ENCODE assay signal across 1 cellular context in genomic region chr2:173965372-173966025, GRCh38.
TF ChIP-seq lines count a peak whose summit lies in the region.

SP3 (minus strand) TSS chr2:173965373; CDS start chr2:173965171, 202 bp downstream.

TF ChIP-seq in HepG2, 621 proteins besides CTCF, POLR2A, EP300 and RAD21 (continued from another document and continues in another):
- no peak for TF ChIP-seq FOXK2 (IDR thresholded peaks at IDR 0.05)
- no peak for TF ChIP-seq ZNF780A (CRISPR knock-in tag; IDR thresholded peaks at IDR 0.05)
- TF ChIP-seq ZKSCAN8 (CRISPR knock-in tag; IDR thresholded peaks at IDR 0.05; ENCODE audit: borderline replicate concordance) = peak; percentile 71
- TF ChIP-seq ZBTB42 (CRISPR knock-in tag; IDR thresholded peaks at IDR 0.05) = no peak; the same call in 1 of the 2 replicates
- peak; percentile 89 for TF ChIP-seq ZNF761 (CRISPR knock-in tag; conservative IDR thresholded peaks at IDR 0.05)
- no peak for TF ChIP-seq ZBTB34 (CRISPR knock-in tag; IDR thresholded peaks at IDR 0.05)
- TF ChIP-seq ZNF503 (CRISPR knock-in tag; IDR thresholded peaks at IDR 0.05) = no peak
- TF ChIP-seq HCFC1 (IDR thresholded peaks at IDR 0.05; ENCODE audit: low read depth, low read length) = peak; percentile 48
- TF ChIP-seq NFYB (CRISPR knock-in tag; IDR thresholded peaks at IDR 0.05) = peak; percentile 94
- peak; percentile 97 for TF ChIP-seq TAF1 (CRISPR knock-in tag; IDR thresholded peaks at IDR 0.05)
- TF ChIP-seq ELF1 (CRISPR knock-in tag; IDR thresholded peaks at IDR 0.05) = peak; percentile 95
- no peak for TF ChIP-seq BCLAF1 (IDR thresholded peaks at IDR 0.05)
- TF ChIP-seq ARHGAP35 (CRISPR knock-in tag; IDR thresholded peaks at IDR 0.05; ENCODE audit: borderline replicate concordance) = peak; percentile 95
- peak; percentile 99 for TF ChIP-seq PBX2 (CRISPR knock-in tag; IDR thresholded peaks at IDR 0.05)
- TF ChIP-seq KAT8 (CRISPR knock-in tag; IDR thresholded peaks at IDR 0.05) = peak; percentile 66
- TF ChIP-seq PCBP2 (optimal IDR thresholded peaks at IDR 0.05; ENCODE audit: low read depth, low read length, poor library complexity, severe bottlenecking) = no peak
- TF ChIP-seq AKAP8 (CRISPR knock-in tag; IDR thresholded peaks at IDR 0.05) = peak; percentile 76
- TF ChIP-seq ZMAT3 (CRISPR knock-in tag; conservative IDR thresholded peaks at IDR 0.05) = peak; percentile 81; the same call in 1 of the 2 replicates
- no peak for TF ChIP-seq ZNF513 (CRISPR knock-in tag; conservative IDR thresholded peaks at IDR 0.05)
- no peak for TF ChIP-seq HNF1A (IDR thresholded peaks at IDR 0.05; ENCODE audit: low read depth)
- peak; percentile 74; the same call in 1 of the 2 replicates for TF ChIP-seq HNF1A (CRISPR knock-in tag; IDR thresholded peaks at IDR 0.05; ENCODE audit: borderline replicate concordance)
- TF ChIP-seq PAXIP1 (CRISPR knock-in tag; conservative IDR thresholded peaks at IDR 0.05) = peak; percentile 47; the same call in 1 of the 2 replicates
- no peak for TF ChIP-seq ZNF589 (CRISPR knock-in tag; conservative IDR thresholded peaks at IDR 0.05)
- no peak for TF ChIP-seq SRF (IDR thresholded peaks at IDR 0.05; ENCODE audit: low read depth, low read length)
- peak; percentile 29; the same call in 1 of the 2 replicates for TF ChIP-seq ZNF180 (CRISPR knock-in tag; IDR thresholded peaks at IDR 0.05; ENCODE audit: borderline replicate concordance, low read depth)
- TF ChIP-seq MED13 (CRISPR knock-in tag; IDR thresholded peaks at IDR 0.05) = peak; percentile 84; the same call in 1 of the 2 replicates
- 0 out of 2 replicates have a peak, but pooled peaks have one; percentile 25 for TF ChIP-seq ZNF652 (CRISPR knock-in tag; IDR thresholded peaks at IDR 0.05; ENCODE audit: borderline replicate concordance, low read depth)
- peak; percentile 83; the same call in 1 of the 2 replicates for TF ChIP-seq NR0B2 (CRISPR knock-in tag; IDR thresholded peaks at IDR 0.05)
- TF ChIP-seq AGO2 (optimal IDR thresholded peaks at IDR 0.05; ENCODE audit: low read depth, low read length) = peak; percentile 99
- peak; percentile 59; the same call in 1 of the 2 replicates for TF ChIP-seq BORCS8-MEF2B (CRISPR knock-in tag; IDR thresholded peaks at IDR 0.05)
- peak; percentile 99 for TF ChIP-seq KDM2A (CRISPR knock-in tag; IDR thresholded peaks at IDR 0.05; ENCODE audit: borderline replicate concordance, low read depth)
- TF ChIP-seq ZNF432 (CRISPR knock-in tag; IDR thresholded peaks at IDR 0.05; ENCODE audit: borderline replicate concordance) = no peak
- TF ChIP-seq TBP (CRISPR knock-in tag; IDR thresholded peaks at IDR 0.05) = peak; percentile 77; the same call in 1 of the 2 replicates
- TF ChIP-seq MBD4 (IDR thresholded peaks at IDR 0.05; ENCODE audit: borderline replicate concordance, low read length) = no peak
- peak; percentile 80; the same call in 1 of the 2 replicates for TF ChIP-seq MYC (CRISPR knock-in tag; IDR thresholded peaks at IDR 0.05; ENCODE audit: borderline replicate concordance)
- peak; percentile 63 for TF ChIP-seq CREM (IDR thresholded peaks at IDR 0.05)
- no peak for TF ChIP-seq CREM (CRISPR knock-in tag; IDR thresholded peaks at IDR 0.05)
- TF ChIP-seq IRX3 (CRISPR knock-in tag; IDR thresholded peaks at IDR 0.05; ENCODE audit: borderline replicate concordance, low read depth) = no peak; the same call in 1 of the 2 replicates
- peak; percentile 58; the same call in 1 of the 2 replicates for TF ChIP-seq NKX3-1 (CRISPR knock-in tag; IDR thresholded peaks at IDR 0.05)
- TF ChIP-seq E2F2 (CRISPR knock-in tag; IDR thresholded peaks at IDR 0.05; ENCODE audit: borderline replicate concordance) = 0 out of 2 replicates have a peak, but pooled peaks have one; percentile 59
- TF ChIP-seq REL (CRISPR knock-in tag; conservative IDR thresholded peaks at IDR 0.05) = 0 out of 2 replicates have a peak, but pooled peaks have one; percentile 28
- no peak for TF ChIP-seq KDM6A (CRISPR knock-in tag; IDR thresholded peaks at IDR 0.05; ENCODE audit: low read depth)
- TF ChIP-seq GATAD2A (CRISPR knock-in tag; IDR thresholded peaks at IDR 0.05) = no peak
- TF ChIP-seq HMGA1 (CRISPR knock-in tag; conservative IDR thresholded peaks at IDR 0.05) = no peak
- TF ChIP-seq ZIK1 (CRISPR knock-in tag; IDR thresholded peaks at IDR 0.05; ENCODE audit: borderline replicate concordance, low read depth) = peak; percentile 61; the same call in 1 of the 2 replicates
- no peak; the same call in 1 of the 2 replicates for TF ChIP-seq CENPT (CRISPR knock-in tag; IDR thresholded peaks at IDR 0.05; ENCODE audit: low read depth)
- TF ChIP-seq ZNF501 (CRISPR knock-in tag; IDR thresholded peaks at IDR 0.05) = peak; percentile 98
